18 cellular contexts compared by ENCODE assay signal in genomic region chr1:9047019-9047418, GRCh38. TPM values are rescaled to one million over a fixed set of nuclear protein-coding genes. Genes with fewer than 3 reads are reported as not detected.
DNase-seq lines count a peak whose midpoint lies in the region; TF ChIP-seq lines count a peak whose summit lies in the region.
"Had no signal": no experiment of that assay in that cellular context is flagged by ENCODE, and none has a peak within 500 bp of the region (broad histone marks: within the 10 kb centered on the region; RNA-seq: fewer than 3 reads in every experiment).

No MANE protein-coding gene starts in this region.

- peaks cover 5% of the 10 kb centered on the region; the same call in 1 of the 2 replicates for H3F3A ChIP-seq in MM.1S (ENCODE audit: insufficient read depth, low read length)

- H3K27me3 ChIP-seq in MM.1S (replicated peaks; ENCODE audit: insufficient read depth, low read length) (no peaks in the 10 kb centered on the region), H7 (ENCODE audit: control insufficient read depth, insufficient read depth, low read length) (no peaks in the 10 kb centered on the region)
- H3K27me3 ChIP-seq: BE2C, BLaER1 had no signal

- H3K4me3 ChIP-seq in MM.1S (ENCODE audit: low read length) (no peak overlapping the region), H7 (ENCODE audit: insufficient read depth, low read depth, low read length) (no peak overlapping the region)
- H3K4me3 ChIP-seq: BLaER1 had no signal

- H3K79me2 ChIP-seq in MM.1S (ENCODE audit: low read length): no peaks in the 10 kb centered on the region

- intact Hi-C loops in posterior vena cava (cut with DNase I): no loop called here

- H4K20me1 ChIP-seq in MM.1S (ENCODE audit: insufficient read depth, low read length): no peaks in the 10 kb centered on the region
- H4K20me1 ChIP-seq: BLaER1 had no signal

- H2AFZ ChIP-seq in MM.1S (ENCODE audit: low read length): no peak overlapping the region

- H3K9ac ChIP-seq in MM.1S (ENCODE audit: low read length): peak overlapping the region; percentile 7; the same call in 1 of the 2 replicates
- H3K9ac ChIP-seq: BLaER1 had no signal

- peaks cover 11% of the 10 kb centered on the region for H3K4me1 ChIP-seq in MM.1S (ENCODE audit: low read length)
- H3K4me1 ChIP-seq: BE2C had no signal

- no peak for TF ChIP-seq CTCF in MM.1S (IDR thresholded peaks at IDR 0.05; ENCODE audit: low read length)

- H3K36me3 ChIP-seq in MM.1S (replicated peaks; ENCODE audit: insufficient read depth, low read length): no peaks in the 10 kb centered on the region
- H3K36me3 ChIP-seq in H7 (replicated peaks; ENCODE audit: control insufficient read depth, insufficient read depth, low read length): no peaks in the 10 kb centered on the region
- H3K36me3 ChIP-seq: BE2C had no signal

- H3K9me2 ChIP-seq in MM.1S (replicated peaks; ENCODE audit: insufficient read depth, low read length): no peaks in the 10 kb centered on the region

- H3K4me2 ChIP-seq in MM.1S (ENCODE audit: low read depth, low read length): no peak overlapping the region
- H3K4me2 ChIP-seq: BLaER1 had no signal

- no peaks in the 10 kb centered on the region for H3K9me3 ChIP-seq in MM.1S (replicated peaks; ENCODE audit: insufficient read depth, low read length)
- H3K9me3 ChIP-seq: BE2C, BLaER1 had no signal

- DNase-seq in MM.1S (peak; percentile 73), RPMI8226 (peak; percentile 51), posterior vena cava (ENCODE audit: low spot score) (peak; percentile 16), UCSD-AML1 (lab: John Stamatoyannopoulos, UW; ENCODE audit: unreplicated experiment) (no peak), H7 (no peak), T-helper 1 cell (no peak)
- DNase-seq: 8988T; ACHN; BE2C; C1 segment of cervical spinal cord; CD4-positive, alpha-beta memory T cell; CD4-positive, CD25-positive, alpha-beta regulatory T cell; CD8-positive, alpha-beta memory T cell; COR-L47; DMS79 treated with DMSO at 0.1 percent for 48 hours; GF-D8 had no signal

- H3K27ac ChIP-seq in MM.1S (ENCODE audit: low read length): peak overlapping the region; percentile 45; the same call in 1 of the 2 replicates
- H3K27ac ChIP-seq: BLaER1 had no signal

RNA-seq across cellular contexts. Expression of gene SLC2A7, which starts 20.8 kb away (rescaled TPM):
- total RNA-seq in posterior vena cava: not detected
- total RNA-seq in H7 (2014; rRNA removed; shearing (Covaris generic)): not detected in 2 replicates
- total RNA-seq: A673; CD4-positive, alpha-beta memory T cell; CD4-positive, CD25-positive, alpha-beta regulatory T cell; CD8-positive, alpha-beta memory T cell had no signal

RNA-seq across cellular contexts. Expression of gene SLC2A5, which starts 22.4 kb away (rescaled TPM):
- total RNA-seq in posterior vena cava: 1 to 10 TPM; 2.0 to 3.2 TPM
- 0.03 TPM in 1 of 2 replicates, not detected in the other for total RNA-seq in H7 (2014; rRNA removed; shearing (Covaris generic))
- total RNA-seq: A673; CD8-positive, alpha-beta memory T cell had no signal

Comparison
In these comparisons a context has a peak if more than half of its experiments do, and no peak if none do; other contexts are left out.
1. DNase-seq: peak in MM.1S (single experiment), RPMI8226 (single experiment) and posterior vena cava (single experiment); none in UCSD-AML1 (single experiment), H7 (single experiment) and T-helper 1 cell (0 of 5).